8 cellular contexts compared by ENCODE assay signal in the genomic region with DNA sequence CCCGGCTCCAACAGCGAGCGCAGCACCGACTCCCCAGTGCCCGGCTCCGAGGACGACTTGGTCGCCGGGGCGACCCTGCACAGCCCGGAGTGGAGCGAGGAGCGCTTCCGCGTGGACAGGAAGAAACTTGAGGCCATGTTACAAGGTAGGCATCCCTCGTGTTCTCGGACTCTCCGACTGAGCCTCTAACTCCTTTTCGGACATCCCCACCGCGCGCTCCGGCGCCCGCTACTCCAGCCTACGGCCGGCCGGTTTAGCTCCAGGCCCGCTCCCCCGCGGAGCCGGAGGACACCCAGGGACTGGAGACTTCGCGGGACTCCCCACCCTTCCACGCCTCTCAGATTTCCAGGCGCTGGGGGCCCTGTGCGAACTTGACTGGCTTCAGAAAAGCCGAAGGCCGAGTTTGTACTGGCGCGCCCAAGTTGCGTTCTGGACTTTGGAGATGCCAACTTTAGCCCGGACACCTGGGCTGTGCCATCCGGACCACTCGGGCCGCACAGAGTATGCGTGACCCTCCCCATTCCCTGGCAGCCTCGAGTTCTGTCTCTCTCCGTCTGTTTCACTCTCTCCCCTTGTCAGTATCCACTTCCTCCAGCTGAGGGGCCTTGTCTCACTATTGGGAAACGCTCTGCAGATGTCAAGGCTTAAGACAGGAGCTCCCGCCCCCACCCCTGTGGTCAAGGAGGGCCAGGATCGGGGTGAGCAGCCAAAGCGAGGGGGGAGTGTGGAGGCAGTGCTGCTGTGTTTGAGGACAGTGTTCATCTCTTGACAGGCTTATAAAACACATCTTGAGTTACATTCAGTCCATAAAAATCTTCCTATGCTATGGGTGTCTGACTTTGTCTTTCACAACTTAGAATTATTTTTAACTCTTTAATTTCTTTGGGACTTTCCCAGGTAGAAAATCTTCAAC. TPM values are rescaled to one million over a fixed set of nuclear protein-coding genes. Genes with fewer than 3 reads are reported as not detected.
DNase-seq lines count a peak whose midpoint lies in the region; ATAC-seq and TF ChIP-seq lines count a peak whose summit lies in the region.

No MANE protein-coding gene starts in this region.

- no peaks in the 10 kb centered on the region for H3K9me3 ChIP-seq in CD4-positive, alpha-beta T cell (ENCODE audit: control insufficient read depth, low read length)
- H3K9me3 ChIP-seq in HEK293 (ENCODE audit: control insufficient read depth, insufficient read depth, low read depth, low read length), result no peaks in the 10 kb centered on the region
- H3K9me3 ChIP-seq in esophagus (ENCODE audit: control insufficient read depth in 2 of 2, insufficient read depth in 1 of 2, low read depth in 1 of 2, low read length in 1 of 2), result no peaks in the 10 kb centered on the region
- H3K9me3 ChIP-seq in mesodermal cell (ENCODE audit: control insufficient read depth, low read length), result no peaks in the 10 kb centered on the region
- H3K9me3 ChIP-seq in tibial nerve, result no peaks in the 10 kb centered on the region

- peaks cover 56% of the 10 kb centered on the region for H3K27me3 ChIP-seq in CD4-positive, alpha-beta T cell (ENCODE audit: control insufficient read depth, insufficient read depth, low read length)
- H3K27me3 ChIP-seq in esophagus (ENCODE audit: control insufficient read depth in 1 of 2, insufficient read depth in 2 of 2, low read length in 2 of 2) (peaks cover 0 to 11% of the 10 kb centered on the region in 2 donors), tibial nerve (no peaks in the 10 kb centered on the region)

- DNase-seq in CD4-positive, alpha-beta T cell, result no peak
- DNase-seq in tibial nerve (ENCODE audit: low spot score in 2 of 2), result peak; percentile 60 to 75

- no peaks in the 10 kb centered on the region for H3K36me3 ChIP-seq in HEK293 (ENCODE audit: control insufficient read depth in 2 of 2, insufficient read depth in 1 of 2, low read length in 2 of 2)
- no peaks in the 10 kb centered on the region for H3K36me3 ChIP-seq in esophagus (ENCODE audit: control insufficient read depth in 2 of 2, insufficient read depth in 2 of 2, low read length in 1 of 2)
- no peaks in the 10 kb centered on the region for H3K36me3 ChIP-seq in mesodermal cell (ENCODE audit: control insufficient read depth, insufficient read depth, low read length)
- H3K36me3 ChIP-seq in tibial nerve, result no peaks in the 10 kb centered on the region

- no peak overlapping the region for H3K27ac ChIP-seq in CD4-positive, alpha-beta T cell (ENCODE audit: low read depth, low read length)
- peak overlapping the region; percentile 75; the same call in 1 of the 2 replicates for H3K27ac ChIP-seq in HEK293 (ENCODE audit: extremely low read depth, low read depth, low read length)
- H3K27ac ChIP-seq in esophagus (ENCODE audit: low read depth in 2 of 2, low read length in 1 of 2), result peak overlapping the region; percentile 62 to 66
- H3K27ac ChIP-seq in mesodermal cell (ENCODE audit: low read depth, low read length, severe bottlenecking), result no peak overlapping the region
- peak overlapping the region; percentile 48 to 83 (median 64) for H3K27ac ChIP-seq in tibial nerve

- peaks cover 12% of the 10 kb centered on the region for H3K4me1 Mint-ChIP-seq in CD4-positive, alpha-beta T cell (ENCODE audit: low read depth)
- H3K4me1 Mint-ChIP-seq in T-helper 1 cell treated with Interleukin-12 subunit alpha and Interleukin-12 subunit beta and Interleukin-4 antibody, amounts not matched to agents 30 μg/mL and 1 μg/mL, for 36 hours (ENCODE audit: low read depth), result peaks cover 5% of the 10 kb centered on the region

- no peak for TF ChIP-seq CTCF in CD4-positive, alpha-beta T cell (IDR thresholded peaks at IDR 0.05)
- no peak for TF ChIP-seq CTCF in HEK293 (tag by site-specific recombination; IDR thresholded peaks at IDR 0.05)
- TF ChIP-seq CTCF in tibial nerve (IDR thresholded peaks at IDR 0.05), result no peak

- peaks cover 54% of the 10 kb centered on the region for H3K27me3 Mint-ChIP-seq in CD4-positive, alpha-beta T cell
- peaks cover 32% of the 10 kb centered on the region for H3K27me3 Mint-ChIP-seq in T-helper 1 cell treated with Interleukin-12 subunit alpha and Interleukin-12 subunit beta and Interleukin-4 antibody, amounts not matched to agents 30 μg/mL and 1 μg/mL, for 36 hours (ENCODE audit: low read depth)

- H3K4me3 Mint-ChIP-seq in CD4-positive, alpha-beta T cell, result peak overlapping the region; percentile 60
- peak overlapping the region; percentile 52 for H3K4me3 Mint-ChIP-seq in T-helper 1 cell treated with Interleukin-12 subunit alpha and Interleukin-12 subunit beta and Interleukin-4 antibody, amounts not matched to agents 30 μg/mL and 1 μg/mL, for 36 hours

- TF ChIP-seq POLR2A in tibial nerve (IDR thresholded peaks at IDR 0.05), result peak in 1 of 2 donors; percentile 35

- H3K9me3 Mint-ChIP-seq in CD4-positive, alpha-beta T cell, result no peaks in the 10 kb centered on the region
- no peaks in the 10 kb centered on the region for H3K9me3 Mint-ChIP-seq in T-helper 1 cell treated with Interleukin-12 subunit alpha and Interleukin-12 subunit beta and Interleukin-4 antibody, amounts not matched to agents 30 μg/mL and 1 μg/mL, for 36 hours

- H3K4me1 ChIP-seq in HEK293 (ENCODE audit: control insufficient read depth, insufficient read depth, low read length) (0 out of 2 replicates have a peak, but pooled peaks cover 3% of the 10 kb centered on the region), esophagus (ENCODE audit: control insufficient read depth in 2 of 2, insufficient read depth in 2 of 2, low read length in 1 of 2) (peaks cover 7 to 9% of the 10 kb centered on the region in 2 donors), mesodermal cell (ENCODE audit: control insufficient read depth, insufficient read depth, low read length, poor library complexity, severe bottlenecking) (no peaks in the 10 kb centered on the region), tibial nerve (peaks cover 0 to 13% (median 0%) of the 10 kb centered on the region in 4 donors)

- intact Hi-C loops in CD4-positive, alpha-beta T cell (cut with DNase I, micrococcal nuclease), result loop anchor here in 1 of 2 experiments (10.0 kb wide), 1 partner anchor 209 kb away; no protein-coding TSS in a partner anchor

- CTCF ChIA-PET in CD4-positive, alpha-beta T cell (lab: Charles Lee), result no interaction called here
- CTCF ChIA-PET in HEK293 (lab: Yijun Ruan, JAX), result interaction anchor here (0.6 to 3.0 kb wide), 6 partner anchors 14 to 214 kb away, joined by 3 to 13 read pairs (median 3); no protein-coding TSS in a partner anchor

- peak in 1 of 2 donors; percentile 55 for TF ChIP-seq EP300 in tibial nerve (IDR thresholded peaks at IDR 0.05)

- 1 to 2% methylated on average over 53 of the region's 53 CpGs for WGBS in esophagus, 2 donors
- 1 to 2% methylated on average over 30 to 39 of the region's 53 CpGs for WGBS in mesodermal cell (ENCODE audit: insufficient coverage in 2 of 2), 2 experiments
- 1 to 3% methylated on average over 30 to 39 of the region's 53 CpGs for WGBS in tibial nerve, 2 donors

- ATAC-seq in CD4-positive, alpha-beta T cell (ENCODE audit: poor library complexity), result no peak
- ATAC-seq in HG03139 (IDR thresholded peaks at IDR 0.05; ENCODE audit: unreplicated experiment), result no peak
- ATAC-seq in HG03280 (IDR thresholded peaks at IDR 0.05; ENCODE audit: unreplicated experiment), result no peak

- no peak overlapping the region for H3K27ac Mint-ChIP-seq in CD4-positive, alpha-beta T cell
- no peak overlapping the region for H3K27ac Mint-ChIP-seq in T-helper 1 cell treated with Interleukin-12 subunit alpha and Interleukin-12 subunit beta and Interleukin-4 antibody, amounts not matched to agents 30 μg/mL and 1 μg/mL, for 36 hours

- POLR2A ChIA-PET in CD4-positive, alpha-beta T cell (lab: Charles Lee), result no interaction called here
- POLR2A ChIA-PET in HEK293 (lab: Yijun Ruan, JAX), result interaction anchor here (0.7 to 1.4 kb wide), 7 partner anchors 15 to 245 kb away, joined by 3 to 7 read pairs (median 3); a partner anchor contains a TSS

- H3K4me3 ChIP-seq in HEK293 (ENCODE audit: low read depth, low read length), result peak overlapping the region; percentile 90
- peak overlapping the region; percentile 59 to 72 for H3K4me3 ChIP-seq in esophagus (ENCODE audit: low read depth in 1 of 2, low read length in 2 of 2)
- peak overlapping the region; percentile 64 for H3K4me3 ChIP-seq in mesodermal cell (ENCODE audit: extremely low read depth, insufficient read depth, low read length, poor library complexity, severe bottlenecking)
- peak overlapping the region; percentile 54 to 80 (median 56) for H3K4me3 ChIP-seq in tibial nerve

- no peaks in the 10 kb centered on the region for H3K36me3 Mint-ChIP-seq in CD4-positive, alpha-beta T cell (ENCODE audit: low read depth)
- no peaks in the 10 kb centered on the region for H3K36me3 Mint-ChIP-seq in T-helper 1 cell treated with Interleukin-12 subunit alpha and Interleukin-12 subunit beta and Interleukin-4 antibody, amounts not matched to agents 30 μg/mL and 1 μg/mL, for 36 hours (ENCODE audit: low read depth)

TF ChIP-seq in HEK293, 187 proteins besides CTCF, POLR2A, EP300 and RAD21 (continues in another document):
- TF ChIP-seq WT1 (tag by site-specific recombination; IDR thresholded peaks at IDR 0.05) (no peak), ZBTB7A (tag by site-specific recombination; IDR thresholded peaks at IDR 0.05; ENCODE audit: low read depth) (no peak), ZNF521 (tag by site-specific recombination; IDR thresholded peaks at IDR 0.05) (no peak), ZNF621 (tag by site-specific recombination; IDR thresholded peaks at IDR 0.05) (no peak), ZNF837 (tag by site-specific recombination; IDR thresholded peaks at IDR 0.05) (no peak)
- TF ChIP-seq, protein P1, sequence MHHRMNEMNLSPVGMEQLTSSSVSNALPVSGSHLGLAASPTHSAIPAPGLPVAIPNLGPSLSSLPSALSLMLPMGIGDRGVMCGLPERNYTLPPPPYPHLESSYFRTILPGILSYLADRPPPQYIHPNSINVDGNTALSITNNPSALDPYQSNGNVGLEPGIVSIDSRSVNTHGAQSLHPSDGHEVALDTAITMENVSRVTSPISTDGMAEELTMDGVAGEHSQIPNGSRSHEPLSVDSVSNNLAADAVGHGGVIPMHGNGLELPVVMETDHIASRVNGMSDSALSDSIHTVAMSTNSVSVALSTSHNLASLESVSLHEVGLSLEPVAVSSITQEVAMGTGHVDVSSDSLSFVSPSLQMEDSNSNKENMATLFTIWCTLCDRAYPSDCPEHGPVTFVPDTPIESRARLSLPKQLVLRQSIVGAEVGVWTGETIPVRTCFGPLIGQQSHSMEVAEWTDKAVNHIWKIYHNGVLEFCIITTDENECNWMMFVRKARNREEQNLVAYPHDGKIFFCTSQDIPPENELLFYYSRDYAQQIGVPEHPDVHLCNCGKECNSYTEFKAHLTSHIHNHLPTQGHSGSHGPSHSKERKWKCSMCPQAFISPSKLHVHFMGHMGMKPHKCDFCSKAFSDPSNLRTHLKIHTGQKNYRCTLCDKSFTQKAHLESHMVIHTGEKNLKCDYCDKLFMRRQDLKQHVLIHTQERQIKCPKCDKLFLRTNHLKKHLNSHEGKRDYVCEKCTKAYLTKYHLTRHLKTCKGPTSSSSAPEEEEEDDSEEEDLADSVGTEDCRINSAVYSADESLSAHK (tag by site-specific recombination; IDR thresholded peaks at IDR 0.05), result no peak; the same call in 1 of the 2 replicates

RNA-seq across cellular contexts. Expression of a gene that starts 0.8 kb away (rescaled TPM):
- not detected for total RNA-seq in CD4-positive, alpha-beta T cell
- polyA plus RNA-seq in esophagus, result under 1 TPM; 0.45 to 0.49 TPM
- 4.5 TPM for polyA plus RNA-seq in mesodermal cell (2013, experiment 1 of 2)
- polyA plus RNA-seq in mesodermal cell (2013, experiment 2 of 2), result 3.3 TPM
- 10 to 100 TPM; 28.8 to 39.0 (median 30.5) TPM for total RNA-seq in tibial nerve

Comparison
In these comparisons a context has a peak if more than half of its experiments do, and no peak if none do; other contexts are left out.
1. DNase-seq: peak in tibial nerve (2 of 2); none in CD4-positive, alpha-beta T cell (0 of 10).
2. H3K27ac ChIP-seq: peak in HEK293 (single experiment), esophagus (2 of 2) and tibial nerve (4 of 4); none in CD4-positive, alpha-beta T cell (single experiment) and mesodermal cell (single experiment).
3. RNA of a gene that starts 0.8 kb away (total RNA-seq): 28.8 to 39.0 TPM in tibial nerve; not detected in CD4-positive, alpha-beta T cell; every median in the first group is over 10 times any median in the second.
4. Peak in every context shown above with its lines, with median percentiles within 50 percentile points of each other: H3K4me3 ChIP-seq.